Comparison of ENCODE assay signal across 15 cellular contexts in the genomic region with DNA sequence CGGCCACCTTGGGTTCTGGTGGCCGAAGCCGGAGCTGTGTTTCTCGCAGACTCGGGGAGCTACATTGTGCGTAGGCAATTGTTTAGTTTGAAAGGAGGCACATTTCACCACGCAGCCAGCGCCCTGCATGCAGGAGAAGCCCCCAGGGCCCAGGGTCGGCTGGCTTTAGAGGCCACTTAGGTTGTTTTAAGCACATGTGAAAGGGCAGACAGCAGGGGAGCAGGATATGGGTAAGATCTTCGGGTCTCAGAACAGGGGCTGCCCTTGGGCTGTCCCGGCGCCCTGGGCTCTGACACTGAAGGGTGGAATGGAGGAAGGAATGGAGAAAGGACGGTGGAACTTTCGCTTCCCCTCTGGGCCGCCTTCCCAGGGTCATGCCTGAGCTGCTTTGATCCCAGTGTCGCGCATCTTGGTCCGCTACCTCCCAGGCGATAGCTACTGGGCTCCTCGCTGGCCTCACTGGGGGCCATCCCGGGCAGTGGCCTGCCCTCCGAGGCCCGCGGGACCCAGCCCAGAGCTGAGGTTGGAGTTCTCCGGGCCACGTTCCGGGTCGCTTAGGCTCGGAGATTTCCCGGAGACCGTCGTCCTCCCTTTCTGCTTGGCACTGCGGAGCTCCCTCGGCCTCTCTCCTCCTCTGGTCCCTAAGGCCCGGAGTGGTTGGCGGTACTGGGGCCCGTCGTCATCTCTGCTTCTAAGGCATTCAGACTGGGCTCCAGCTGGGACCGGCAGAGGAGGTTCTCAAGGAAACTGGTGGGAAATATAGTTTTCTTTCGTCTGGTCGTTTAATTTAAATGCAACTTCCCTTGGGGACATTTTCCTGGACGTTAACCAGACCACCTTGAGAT. TPM values are rescaled to one million over a fixed set of nuclear protein-coding genes. Genes with fewer than 3 reads are reported as not detected.
A peak's percentile ranks its signal among the peaks of the same experiment; 100 is the strongest.
DNase-seq lines count a peak whose midpoint lies in the region; ATAC-seq and TF ChIP-seq lines count a peak whose summit lies in the region.
"Had no signal": no experiment of that assay in that cellular context is flagged by ENCODE, and none has a peak within 500 bp of the region (broad histone marks: within the 10 kb centered on the region; RNA-seq: fewer than 3 reads in every experiment).

No MANE protein-coding gene starts in this region.

- POLR2A ChIA-PET in MCF 10A (lab: Yijun Ruan, JAX): no interaction called here

- peak overlapping the region; percentile 70 for H3K4me3 Mint-ChIP-seq in stimulated activated naive CD8-positive, alpha-beta T cell treated with anti-CD3 and anti-CD28 coated beads, Interleukin-15, Interleukin-2, amounts not matched to agents 100 ng/mL and 50 ng/mL, for 24 hours
- H3K4me3 Mint-ChIP-seq in memory B cell: peak overlapping the region; percentile 64
- no peak overlapping the region for H3K4me3 Mint-ChIP-seq in MCF 10A (ENCODE audit: unreplicated experiment)

- H3K27me3 ChIP-seq in upper lobe of right lung: peaks cover 87% of the 10 kb centered on the region

- no peak overlapping the region for H3K4me3 ChIP-seq in upper lobe of right lung
- H3K4me3 ChIP-seq: mucosa of descending colon had no signal

- TF ChIP-seq CTCF in upper lobe of right lung (IDR thresholded peaks at IDR 0.05) (no peak), MCF 10A (IDR thresholded peaks at IDR 0.05; ENCODE audit: unreplicated experiment) (no peak)

- ATAC-seq in stimulated activated naive CD8-positive, alpha-beta T cell treated with anti-CD3 and anti-CD28 coated beads, Interleukin-15, Interleukin-2, amounts not matched to agents 100 U/mL and 50 U/mL, for 24 hours: no peak
- no peak for ATAC-seq in memory B cell (ENCODE audit: low read depth)
- ATAC-seq in upper lobe of right lung: peak; percentile 14
- ATAC-seq in HG03280 (IDR thresholded peaks at IDR 0.05; ENCODE audit: unreplicated experiment): no peak
- ATAC-seq: esophagus mucosa had no signal

- no peaks in the 10 kb centered on the region for H3K36me3 ChIP-seq in upper lobe of right lung
- H3K36me3 ChIP-seq: BE2C had no signal

- H3K36me3 Mint-ChIP-seq in stimulated activated naive CD8-positive, alpha-beta T cell treated with anti-CD3 and anti-CD28 coated beads, Interleukin-15, Interleukin-2, amounts not matched to agents 100 ng/mL and 50 ng/mL, for 24 hours (ENCODE audit: low read depth): no peaks in the 10 kb centered on the region
- H3K36me3 Mint-ChIP-seq in memory B cell (no peaks in the 10 kb centered on the region), MCF 10A (ENCODE audit: insufficient read depth, unreplicated experiment) (peaks cover 6% of the 10 kb centered on the region)

- intact Hi-C loops in upper lobe of right lung (cut with DNase I): no loop called here
- intact Hi-C loops in MCF 10A (cut with micrococcal nuclease): no loop called here

- peaks cover 90% of the 10 kb centered on the region for H3K27me3 Mint-ChIP-seq in stimulated activated naive CD8-positive, alpha-beta T cell treated with anti-CD3 and anti-CD28 coated beads, Interleukin-15, Interleukin-2, amounts not matched to agents 100 ng/mL and 50 ng/mL, for 24 hours
- peaks cover 33% of the 10 kb centered on the region for H3K27me3 Mint-ChIP-seq in memory B cell
- peaks cover 42% of the 10 kb centered on the region for H3K27me3 Mint-ChIP-seq in MCF 10A (ENCODE audit: insufficient read depth, unreplicated experiment)

- H3K27ac ChIP-seq in upper lobe of right lung: no peak overlapping the region

- CTCF ChIA-PET in MCF 10A (lab: Yijun Ruan, JAX): no interaction called here

- H3K9me3 Mint-ChIP-seq in stimulated activated naive CD8-positive, alpha-beta T cell treated with anti-CD3 and anti-CD28 coated beads, Interleukin-15, Interleukin-2, amounts not matched to agents 100 ng/mL and 50 ng/mL, for 24 hours: no peaks in the 10 kb centered on the region
- H3K9me3 Mint-ChIP-seq in memory B cell (no peaks in the 10 kb centered on the region), MCF 10A (ENCODE audit: unreplicated experiment) (no peaks in the 10 kb centered on the region)
- H3K9me3 Mint-ChIP-seq: T-helper 2 cell treated with Interferon-gamma antibody and Interleukin-4, amounts not matched to agents 5 μg/mL and 100 μg/mL, for 36 hours had no signal

- BruUV-seq in MCF 10A (replicated peaks; lab: Mats Ljungman, UMichigan): no TSS peak

- DNase-seq in stimulated activated naive CD8-positive, alpha-beta T cell treated with anti-CD3 and anti-CD28 coated beads, Interleukin-15, Interleukin-2, amounts not matched to agents 100 U/mL and 50 U/mL, for 24 hours: no peak
- DNase-seq in ecto neural progenitor cell (ENCODE audit: low spot score) (peak; percentile 65), memory B cell (ENCODE audit: low spot score in 2 of 2) (no peak), upper lobe of right lung (no peak), MCF 10A (ENCODE audit: unreplicated experiment) (no peak), DMS79 treated with DMSO at 0.1 percent for 48 hours (lab: John Stamatoyannopoulos, UW) (no peak)
- DNase-seq: BE2C, KG1, mucosa of descending colon, NCI-H187 treated with DMSO at 0.1 percent for 48 hours had no signal

- H3K9me3 ChIP-seq in upper lobe of right lung: no peaks in the 10 kb centered on the region
- H3K9me3 ChIP-seq: BE2C, mucosa of descending colon had no signal

- H3K27ac Mint-ChIP-seq in stimulated activated naive CD8-positive, alpha-beta T cell treated with anti-CD3 and anti-CD28 coated beads, Interleukin-15, Interleukin-2, amounts not matched to agents 100 ng/mL and 50 ng/mL, for 24 hours: no peak overlapping the region
- H3K27ac Mint-ChIP-seq in memory B cell (no peak overlapping the region), MCF 10A (ENCODE audit: low read depth, unreplicated experiment) (no peak overlapping the region)

- peaks cover 33% of the 10 kb centered on the region for H3K4me1 ChIP-seq in upper lobe of right lung

- H3K4me1 Mint-ChIP-seq in stimulated activated naive CD8-positive, alpha-beta T cell treated with anti-CD3 and anti-CD28 coated beads, Interleukin-15, Interleukin-2, amounts not matched to agents 100 ng/mL and 50 ng/mL, for 24 hours (ENCODE audit: low read depth): peaks cover 44% of the 10 kb centered on the region
- peaks cover 32% of the 10 kb centered on the region for H3K4me1 Mint-ChIP-seq in memory B cell
- H3K4me1 Mint-ChIP-seq in MCF 10A (ENCODE audit: insufficient read depth, unreplicated experiment): peaks cover 9% of the 10 kb centered on the region

RNA-seq across cellular contexts. Expression of a gene that starts 4.3 kb away (rescaled TPM):
- not detected for total RNA-seq in upper lobe of right lung
- not detected in 2 replicates for total RNA-seq in MCF 10A (2022)
- total RNA-seq: G401, mucosa of descending colon had no signal

RNA-seq across cellular contexts. Expression of a gene that starts 51.3 kb away (rescaled TPM):
- total RNA-seq in upper lobe of right lung (9.3 TPM), MCF 10A (2022) (8.6 and 9.3 TPM in 2 replicates)
